Comparison of ENCODE assay signal across 9 cellular contexts in the genomic region with DNA sequence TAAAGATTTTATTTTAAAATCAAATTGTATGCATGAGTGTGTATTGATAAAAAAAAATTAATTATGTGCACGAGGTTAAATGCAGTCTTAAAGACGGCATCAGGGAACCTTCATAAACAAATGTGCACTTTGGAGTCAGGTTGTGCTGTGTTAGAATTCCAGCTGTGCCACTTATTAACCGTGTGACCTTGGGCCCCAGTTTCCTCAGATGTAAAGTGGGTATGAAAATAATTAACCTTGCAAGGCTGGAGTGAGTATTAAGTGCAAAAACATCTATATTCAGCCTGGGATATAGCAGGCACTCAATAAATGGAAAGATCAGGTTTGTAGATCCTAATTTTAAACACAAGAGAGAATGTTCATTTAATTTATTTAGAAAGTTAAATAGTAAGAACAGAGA. TPM values are rescaled to one million over a fixed set of nuclear protein-coding genes. Genes with fewer than 3 reads are reported as not detected.
"Had no signal": no experiment of that assay in that cellular context is flagged by ENCODE, and none has a peak within 500 bp of the region (broad histone marks: within the 10 kb centered on the region; RNA-seq: fewer than 3 reads in every experiment).

No MANE protein-coding gene starts in this region.

- ATAC-seq: K562 had no signal

- FAIRE-seq: HTR-8/SVneo, K562 had no signal

- H3K4me3 ChIP-seq: K562 had no signal

- H3K27ac ChIP-seq: HL-60 had no signal

- DNase-seq: IMR-90, KBM-7, KG1 had no signal

RNA-seq across cellular contexts. Expression of a gene that starts 14.5 kb away (rescaled TPM):
- total RNA-seq: HT-29, HT1080, IMR-90, K562 had no signal
- polyA plus RNA-seq: IgD-negative memory B cell, IMR-90, K562 had no signal
